27 cellular contexts compared by ENCODE assay signal in genomic region chr6:22333802-22334201, GRCh38. TPM values are rescaled to one million over a fixed set of nuclear protein-coding genes. Genes with fewer than 3 reads are reported as not detected.
"Had no signal": no experiment of that assay in that cellular context is flagged by ENCODE, and none has a peak within 500 bp of the region (broad histone marks: within the 10 kb centered on the region; RNA-seq: fewer than 3 reads in every experiment).

No MANE protein-coding gene starts in this region.

- H3K36me3 ChIP-seq: cardiac muscle cell, esophagus squamous epithelium, neural progenitor cell, transverse colon, uterus had no signal

- H3K27me3 ChIP-seq: cardiac muscle cell, esophagus squamous epithelium, neural progenitor cell, transverse colon, uterus had no signal

- FAIRE-seq: endothelial cell of umbilical vein, islet of Langerhans had no signal

- H3K4me1 ChIP-seq: neural progenitor cell, psoas muscle, transverse colon, uterus had no signal

- H3K4me2 ChIP-seq: neural progenitor cell had no signal

- H3K27ac ChIP-seq: cardiac muscle cell, esophagus squamous epithelium, neural progenitor cell, psoas muscle, skin epidermis, transverse colon, uterus had no signal

- H3K9ac ChIP-seq: neural progenitor cell had no signal

- H3K9me3 ChIP-seq: esophagus squamous epithelium, psoas muscle, transverse colon, uterus had no signal

- H2AFZ ChIP-seq: neural progenitor cell had no signal

- ATAC-seq: activated CD8-positive, alpha-beta memory T cell treated with anti-CD3 and anti-CD28 coated beads, Interleukin-2, amount 10 ng/mL, durations not matched to agents 7 days and 5 days; left cardiac atrium; naive thymus-derived CD4-positive, alpha-beta T cell; psoas muscle; right cardiac atrium had no signal

- DNase-seq: activated CD4-positive, alpha-beta memory T cell treated with anti-CD3 and anti-CD28 coated beads, Interleukin-2, amount 10 ng/mL, durations not matched to agents 7 days and 5 days; activated CD4-positive, alpha-beta T cell treated with anti-CD3 and anti-CD28 coated beads for 48 hours; activated CD4-positive, CD25-positive, alpha-beta regulatory T cell; activated CD8-positive, alpha-beta memory T cell treated with anti-CD3 and anti-CD28 coated beads, Interleukin-2, amount 10 ng/mL, durations not matched to agents 7 days and 5 days; activated naive CD4-positive, alpha-beta T cell treated with anti-CD3 and anti-CD28 coated beads, Interleukin-2, amount 50 U/mL, for 16 hours; dermis blood vessel endothelial cell; effector memory CD4-positive, alpha-beta T cell; esophagus squamous epithelium; left cardiac atrium; mesendoderm; naive thymus-derived CD4-positive, alpha-beta T cell; psoas muscle; right cardiac atrium; stimulated activated CD4-positive, alpha-beta T cell treated with anti-CD3 and anti-CD28 coated beads, Interleukin-15, amount 100 ng/mL, for 24 hours; stimulated activated CD4-positive, alpha-beta T cell treated with anti-CD3 and anti-CD28 coated beads, Interleukin-2, amount 100 ng/mL, for 48 hours; transverse colon; uterus had no signal

- H3K4me3 ChIP-seq: cardiac muscle cell, esophagus squamous epithelium, neural progenitor cell, psoas muscle, skin epidermis, transverse colon, uterus had no signal

RNA-seq across cellular contexts. Expression of gene PRL, which starts 37.0 kb away (rescaled TPM):
- total RNA-seq: activated CD4-positive, alpha-beta memory T cell treated with anti-CD3 and anti-CD28 coated beads, Interleukin-2, amount 10 ng/mL, durations not matched to agents 7 days and 5 days; activated CD8-positive, alpha-beta memory T cell treated with anti-CD3 and anti-CD28 coated beads, Interleukin-2, amount 10 ng/mL, durations not matched to agents 7 days and 5 days; cardiac muscle cell; chondrocyte; dermis blood vessel endothelial cell; endothelial cell of umbilical vein; esophagus squamous epithelium; fibroblast of villous mesenchyme; left cardiac atrium; lower leg skin; mucosa of gallbladder; naive thymus-derived CD4-positive, alpha-beta T cell; osteocyte; psoas muscle; right cardiac atrium; transverse colon; uterus had no signal
- polyA plus RNA-seq: cardiac muscle cell; endothelial cell of umbilical vein; naive thymus-derived CD4-positive, alpha-beta T cell; right cardiac atrium had no signal
